ENCODE assay signal across 9 cellular contexts in genomic region chr2:215029936-215030335, GRCh38.
"Had no signal": no experiment of that assay in that cellular context is flagged by ENCODE, and none has a peak within 500 bp of the region (broad histone marks: within the 10 kb centered on the region; RNA-seq: fewer than 3 reads in every experiment).

No MANE protein-coding gene starts in this region.

- H3K9ac ChIP-seq: GM23248 had no signal

- ATAC-seq: HCT116, K562 had no signal

- H3K9me3 Mint-ChIP-seq: HFFc6 had no signal

- H3K4me3 ChIP-seq: GM23248, HAP-1, K562 had no signal

- H3K27ac Mint-ChIP-seq: HFFc6 had no signal

- H3K9me3 ChIP-seq: HAP-1 had no signal

- DNase-seq: GM23248, GOT3, H7, HFFc6, IMR-90 had no signal

- H3K27ac ChIP-seq: GM23248, HL-60 had no signal

- H2AFZ ChIP-seq: GM23248 had no signal

- H3K36me3 ChIP-seq: HAP-1 had no signal

- H3K4me3 Mint-ChIP-seq: HFFc6 had no signal
